29 cellular contexts compared by ENCODE assay signal in genomic region chr6:131586544-131586943, GRCh38. TPM values are rescaled to one million over a fixed set of nuclear protein-coding genes. Genes with fewer than 3 reads are reported as not detected.
"Had no signal": no experiment of that assay in that cellular context is flagged by ENCODE, and none has a peak within 500 bp of the region (broad histone marks: within the 10 kb centered on the region; RNA-seq: fewer than 3 reads in every experiment).

No MANE protein-coding gene starts in this region.

- H3K79me2 ChIP-seq: hepatocyte had no signal

- H3K27me3 Mint-ChIP-seq: naive thymus-derived CD4-positive, alpha-beta T cell had no signal

- H3K27me3 ChIP-seq: esophagus muscularis mucosa, foreskin keratinocyte, gastroesophageal sphincter, heart left ventricle, hepatocyte, left lung, right atrium auricular region, tibial nerve, upper lobe of left lung had no signal

- H3K4me2 ChIP-seq: hepatocyte had no signal

- H3K4me1 Mint-ChIP-seq: nephron; stimulated activated effector memory CD8-positive, alpha-beta T cell treated with anti-CD3 and anti-CD28 coated beads, Interleukin-12 subunit alpha, Interleukin-12 subunit beta, amount 100 ng/mL, for 72 hours had no signal

- DNase-seq: dermis blood vessel endothelial cell; effector memory CD4-positive, alpha-beta T cell; foreskin keratinocyte; heart left ventricle; kidney; left lung; mesenchymal stem cell; midbrain; naive thymus-derived CD4-positive, alpha-beta T cell; stimulated activated CD4-positive, alpha-beta T cell treated with anti-CD3 and anti-CD28 coated beads, Interleukin-2, amount 100 ng/mL, for 24 hours; stimulated activated CD4-positive, alpha-beta T cell treated with anti-CD3 and anti-CD28 coated beads, Interleukin-4, amount 100 ng/mL, for 24 hours; stimulated activated naive CD8-positive, alpha-beta T cell treated with anti-CD3 and anti-CD28 coated beads, Interleukin-15, Interleukin-2, amounts not matched to agents 100 U/mL and 50 U/mL, for 24 hours; upper lobe of left lung had no signal

- H3K27ac Mint-ChIP-seq: nephron; stimulated activated effector memory CD8-positive, alpha-beta T cell treated with anti-CD3 and anti-CD28 coated beads, Interleukin-12 subunit alpha, Interleukin-12 subunit beta, amount 100 ng/mL, for 72 hours had no signal

- H3K4me1 ChIP-seq: esophagus muscularis mucosa, foreskin keratinocyte, gastroesophageal sphincter, heart left ventricle, left lung, prostate gland, right atrium auricular region, tibial nerve, upper lobe of left lung had no signal

- H3K4me3 ChIP-seq: coronary artery, esophagus muscularis mucosa, gastroesophageal sphincter, heart left ventricle, hepatocyte, left lung, prostate gland, right atrium auricular region, thoracic aorta, tibial nerve, upper lobe of left lung had no signal

- H2AFZ ChIP-seq: hepatocyte had no signal

- H3K27ac ChIP-seq: coronary artery, esophagus muscularis mucosa, foreskin keratinocyte, gastroesophageal sphincter, heart left ventricle, hepatocyte, left lung, prostate gland, right atrium auricular region, thoracic aorta, upper lobe of left lung had no signal

- H3K9me3 ChIP-seq: esophagus muscularis mucosa, gastroesophageal sphincter, heart left ventricle, left lung, prostate gland, right atrium auricular region, thoracic aorta, tibial nerve, upper lobe of left lung had no signal

- ATAC-seq: foreskin keratinocyte; gastroesophageal sphincter; heart left ventricle; left lung; naive thymus-derived CD4-positive, alpha-beta T cell; sciatic nerve; stimulated activated effector memory CD8-positive, alpha-beta T cell treated with anti-CD3 and anti-CD28 coated beads, Interleukin-12 subunit alpha, Interleukin-12 subunit beta, amount 100 ng/mL, for 72 hours; stimulated activated naive CD8-positive, alpha-beta T cell treated with anti-CD3 and anti-CD28 coated beads, Interleukin-15, Interleukin-2, amounts not matched to agents 100 U/mL and 50 U/mL, for 24 hours had no signal

- H3K9me3 Mint-ChIP-seq: naive thymus-derived CD4-positive, alpha-beta T cell; nephron; stimulated activated effector memory CD8-positive, alpha-beta T cell treated with anti-CD3 and anti-CD28 coated beads, Interleukin-12 subunit alpha, Interleukin-12 subunit beta, amount 100 ng/mL, for 72 hours had no signal

- H3K4me3 Mint-ChIP-seq: naive thymus-derived CD4-positive, alpha-beta T cell; nephron; stimulated activated effector memory CD8-positive, alpha-beta T cell treated with anti-CD3 and anti-CD28 coated beads, Interleukin-12 subunit alpha, Interleukin-12 subunit beta, amount 100 ng/mL, for 72 hours had no signal

RNA-seq across cellular contexts. Expression of gene ARG1, which starts 13.5 kb away (rescaled TPM):
- total RNA-seq: chondrocyte; dermis blood vessel endothelial cell; endothelial cell of umbilical vein; epithelial cell of proximal tubule; foreskin keratinocyte; kidney; lung microvascular endothelial cell; naive thymus-derived CD4-positive, alpha-beta T cell; osteocyte; tibial nerve had no signal
- polyA plus RNA-seq: endothelial cell of umbilical vein; foreskin keratinocyte; naive thymus-derived CD4-positive, alpha-beta T cell had no signal

RNA-seq across cellular contexts. Expression of gene ENPP3, which starts 50.6 kb away (rescaled TPM):
- total RNA-seq: chondrocyte, endothelial cell of umbilical vein, foreskin keratinocyte, osteocyte had no signal
- polyA plus RNA-seq: endothelial cell of umbilical vein, foreskin keratinocyte had no signal
